Comparison of ENCODE assay signal across 1 cellular context in genomic region chr12:95978774-95979173, GRCh38.
TF ChIP-seq lines count a peak whose summit lies in the region.

No MANE protein-coding gene starts in this region.

TF ChIP-seq in HepG2, 621 proteins besides CTCF, POLR2A, EP300 and RAD21 (continued from another document and continues in another):
- TF ChIP-seq DRAP1 (CRISPR knock-in tag; IDR thresholded peaks at IDR 0.05) (no peak), TEAD3 (CRISPR knock-in tag; optimal IDR thresholded peaks at IDR 0.05; ENCODE audit: borderline replicate concordance) (no peak), MEIS1 (CRISPR knock-in tag; IDR thresholded peaks at IDR 0.05; ENCODE audit: borderline replicate concordance) (no peak), MXD1 (CRISPR knock-in tag; IDR thresholded peaks at IDR 0.05) (no peak), ZNF180 (CRISPR knock-in tag; IDR thresholded peaks at IDR 0.05; ENCODE audit: borderline replicate concordance, low read depth) (no peak), NFIB (CRISPR knock-in tag; IDR thresholded peaks at IDR 0.05; ENCODE audit: borderline replicate concordance) (no peak), ZNF280D (CRISPR knock-in tag; IDR thresholded peaks at IDR 0.05) (no peak), MXD4 (CRISPR knock-in tag; IDR thresholded peaks at IDR 0.05) (no peak), ARID2 (CRISPR knock-in tag; IDR thresholded peaks at IDR 0.05; ENCODE audit: borderline replicate concordance) (no peak), THAP8 (CRISPR knock-in tag; IDR thresholded peaks at IDR 0.05; ENCODE audit: borderline replicate concordance) (no peak), ZNF616 (CRISPR knock-in tag; IDR thresholded peaks at IDR 0.05; ENCODE audit: low read depth) (no peak), EEA1 (CRISPR knock-in tag; IDR thresholded peaks at IDR 0.05; ENCODE audit: borderline replicate concordance) (no peak), PHB2 (IDR thresholded peaks at IDR 0.05; ENCODE audit: partially characterized antibody) (no peak), ZNF609 (CRISPR knock-in tag; IDR thresholded peaks at IDR 0.05; ENCODE audit: borderline replicate concordance) (0 out of 2 replicates have a peak, but pooled peaks have one; percentile 27), HNRNPUL1 (IDR thresholded peaks at IDR 0.05; ENCODE audit: low read depth, low read length) (no peak), PAXIP1 (CRISPR knock-in tag; conservative IDR thresholded peaks at IDR 0.05) (peak; percentile 48; the same call in 1 of the 2 replicates), BRD4 (CRISPR knock-in tag; IDR thresholded peaks at IDR 0.05) (no peak), PHF8 (CRISPR knock-in tag; IDR thresholded peaks at IDR 0.05) (no peak), ZNF772 (CRISPR knock-in tag; IDR thresholded peaks at IDR 0.05) (no peak), STAG1 (CRISPR knock-in tag; IDR thresholded peaks at IDR 0.05) (no peak), HNF1B (CRISPR knock-in tag; IDR thresholded peaks at IDR 0.05) (no peak), BCL6 (CRISPR knock-in tag; IDR thresholded peaks at IDR 0.05) (peak; percentile 68), IRF2 (CRISPR knock-in tag; IDR thresholded peaks at IDR 0.05) (no peak), ZXDC (CRISPR knock-in tag; IDR thresholded peaks at IDR 0.05) (no peak), TOE1 (CRISPR knock-in tag; IDR thresholded peaks at IDR 0.05) (no peak), THRA (CRISPR knock-in tag; IDR thresholded peaks at IDR 0.05; ENCODE audit: borderline replicate concordance) (peak; percentile 27; the same call in 1 of the 2 replicates), AGO2 (optimal IDR thresholded peaks at IDR 0.05; ENCODE audit: low read depth, low read length) (no peak), ZNF670 (CRISPR knock-in tag; IDR thresholded peaks at IDR 0.05; ENCODE audit: borderline replicate concordance) (no peak), PCBP2 (optimal IDR thresholded peaks at IDR 0.05; ENCODE audit: low read depth, low read length, poor library complexity, severe bottlenecking) (no peak), NFYC (CRISPR knock-in tag; IDR thresholded peaks at IDR 0.05) (no peak), ZNF691 (CRISPR knock-in tag; IDR thresholded peaks at IDR 0.05; ENCODE audit: borderline replicate concordance, low read depth) (no peak), GPBP1L1 (CRISPR knock-in tag; IDR thresholded peaks at IDR 0.05) (no peak), ZMYM3 (CRISPR knock-in tag; IDR thresholded peaks at IDR 0.05) (no peak), MEIS2 (CRISPR knock-in tag; IDR thresholded peaks at IDR 0.05) (no peak), HINFP (CRISPR knock-in tag; IDR thresholded peaks at IDR 0.05; ENCODE audit: low read depth) (no peak)
